In genomic region chr1:19209439-19209989, GRCh38 we compare ENCODE assay signal across 8 cellular contexts. TPM values are rescaled to one million over a fixed set of nuclear protein-coding genes. Genes with fewer than 3 reads are reported as not detected.
DNase-seq lines count a peak whose midpoint lies in the region; ATAC-seq, FAIRE-seq and TF ChIP-seq lines count a peak whose summit lies in the region.

No MANE protein-coding gene starts in this region.

- intact Hi-C loops in Right ventricle myocardium inferior (cut with DNase I) (no loop called here), pancreas (cut with DNase I) (no loop called here), vagina (cut with DNase I) (no loop called here)

- peak overlapping the region; percentile 87 to 95 (median 90) for H3K4me3 ChIP-seq in pancreas
- H3K4me3 ChIP-seq in vagina, result peak overlapping the region; percentile 80 to 99

- H3K27me3 ChIP-seq in pancreas (no peaks in the 10 kb centered on the region), vagina (no peaks in the 10 kb centered on the region)

- H3K9me3 ChIP-seq in pancreas (no peaks in the 10 kb centered on the region), vagina (no peaks in the 10 kb centered on the region)

- H3K27ac ChIP-seq in pancreas (peak overlapping the region; percentile 88 to 94 (median 90)), vagina (peak overlapping the region; percentile 98)

- TF ChIP-seq CTCF in pancreas (IDR thresholded peaks at IDR 0.05) (no peak), vagina (IDR thresholded peaks at IDR 0.05) (peak in 1 of 3 experiments; percentile 4)

- DNase-seq in DMS53 (lab: John Stamatoyannopoulos, UW) (peak; percentile 55), DMS53 treated with DMSO at 0.1 percent for 48 hours (lab: John Stamatoyannopoulos, UW; ENCODE audit: unreplicated experiment) (no peak), HCEC 1CT (peak; percentile 56), NAMALWA (ENCODE audit: low spot score) (peak; percentile 73), Right ventricle myocardium inferior (ENCODE audit: missing footprints) (peak; percentile 72), pancreas (peak in 1 of 6 donors; percentile 23), vagina (ENCODE audit: extremely low spot score in 2 of 2) (no peak)
- peak; percentile 66 for DNase-seq in activated naive CD4-positive, alpha-beta T cell treated with Interleukin-2 at 50 U/mL for 16 hours

- no peak for FAIRE-seq in pancreas (lab: Jason Lieb, UNC)

- H3K4me1 ChIP-seq in pancreas, result peaks cover 23 to 40% (median 23%) of the 10 kb centered on the region in 3 donors
- peaks cover 71% of the 10 kb centered on the region for H3K4me1 ChIP-seq in vagina

- no peak for TF ChIP-seq POLR2A in vagina (IDR thresholded peaks at IDR 0.05)

- 0 to 1% methylated on average over 28 of the region's 28 CpGs for WGBS in pancreas, 2 donors

- no peaks in the 10 kb centered on the region for H3K36me3 ChIP-seq in pancreas
- no peaks in the 10 kb centered on the region for H3K36me3 ChIP-seq in vagina

- peak; percentile 45 for ATAC-seq in Right ventricle myocardium inferior
- ATAC-seq in pancreas, result peak; percentile 33 to 47 (median 43)

RNA-seq across cellular contexts. Expression of gene UBR4, which starts 0.6 kb away (rescaled TPM):
- total RNA-seq in Right ventricle myocardium inferior, result 53.9 TPM
- total RNA-seq in pancreas, result 10 to 100 TPM; 45.3 to 69.6 (median 62.9) TPM
- 100 to 1,000 TPM in 1 of 2 donors, 10 to 100 TPM in 1; 98.4 to 140 TPM for polyA plus RNA-seq in pancreas
- 157 TPM for total RNA-seq in vagina

RNA-seq across cellular contexts. Expression of gene EMC1, which starts 41.8 kb away (rescaled TPM):
- total RNA-seq in Right ventricle myocardium inferior (30.5 TPM), pancreas (10 to 100 TPM in 5 of 6 donors, 1 to 10 TPM in 1; 9.9 to 21.0 (median 15.8) TPM), vagina (28.0 TPM)
- 1 to 10 TPM; 9.2 to 9.4 TPM for polyA plus RNA-seq in pancreas

RNA-seq across cellular contexts. Expression of gene MRTO4, which starts 42.1 kb away (rescaled TPM):
- total RNA-seq in Right ventricle myocardium inferior (12.1 TPM), pancreas (10 to 100 TPM; 12.2 to 31.0 (median 13.9) TPM), vagina (19.2 TPM)
- 10 to 100 TPM; 32.3 to 40.9 TPM for polyA plus RNA-seq in pancreas

Comparison
In these comparisons a context has a peak if more than half of its experiments do, and no peak if none do; other contexts are left out.
1. DNase-seq: peak in DMS53 (single experiment), HCEC 1CT (single experiment), NAMALWA (single experiment), activated naive CD4-positive, alpha-beta T cell treated with Interleukin-2 at 50 U/mL for 16 hours (single experiment) and Right ventricle myocardium inferior (single experiment); none in DMS53 treated with DMSO at 0.1 percent for 48 hours (single experiment) and vagina (0 of 2).